In the genomic region with DNA sequence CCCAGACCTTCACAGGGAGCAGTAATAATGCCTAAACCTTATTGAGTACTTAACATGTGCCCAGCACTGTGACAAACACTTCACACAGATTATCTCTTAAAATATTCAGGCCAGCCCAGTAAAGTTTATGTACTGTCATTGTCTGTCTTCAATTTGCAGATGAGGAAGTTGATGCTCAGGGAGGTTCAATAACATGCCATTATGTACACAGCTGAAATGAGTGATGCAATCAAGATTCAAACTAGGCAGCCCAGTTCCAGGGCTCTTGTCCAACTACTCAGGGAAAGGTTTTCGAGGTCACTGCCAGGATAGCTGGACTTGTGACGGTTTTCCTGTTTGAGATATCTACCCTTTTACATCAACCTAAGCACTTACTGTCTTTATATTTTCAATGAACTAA, we compare ENCODE assay signal across 11 cellular contexts. TPM values are rescaled to one million over a fixed set of nuclear protein-coding genes. Genes with fewer than 3 reads are reported as not detected.
DNase-seq lines count a peak whose midpoint lies in the region; ATAC-seq and TF ChIP-seq lines count a peak whose summit lies in the region.
"Had no signal": no experiment of that assay in that cellular context is flagged by ENCODE, and none has a peak within 500 bp of the region (broad histone marks: within the 10 kb centered on the region; RNA-seq: fewer than 3 reads in every experiment).

No MANE protein-coding gene starts in this region.

- H3K4me1 Mint-ChIP-seq in activated T-cell treated with anti-CD3 and anti-CD28 coated beads, Interleukin-2, amount 50 U/mL, for 4 hours (ENCODE audit: low read depth), result peaks cover 2% of the 10 kb centered on the region
- H3K4me1 Mint-ChIP-seq in H9, result peaks cover 32 to 45% of the 10 kb centered on the region in 2 experiments
- H3K4me1 Mint-ChIP-seq: T-helper 17 cell had no signal

- H3K27me3 ChIP-seq in adipocyte (replicated peaks; ENCODE audit: control insufficient read depth, insufficient read depth, low read length) (no peaks in the 10 kb centered on the region), lower lobe of right lung (ENCODE audit: low read depth) (no peaks in the 10 kb centered on the region), H9 (ENCODE audit: insufficient read depth, low read length) (no peaks in the 10 kb centered on the region)
- H3K27me3 ChIP-seq: ovary had no signal

- no peak overlapping the region for H3K27ac Mint-ChIP-seq in H9

- H3K18ac ChIP-seq in H9 (ENCODE audit: insufficient read length, low read depth, low read length), result no peak overlapping the region

- H3K9me3 Mint-ChIP-seq in activated T-cell treated with anti-CD3 and anti-CD28 coated beads, Interleukin-2, amount 50 U/mL, for 4 hours, result no peaks in the 10 kb centered on the region
- no peaks in the 10 kb centered on the region for H3K9me3 Mint-ChIP-seq in H9

- no peak overlapping the region for H3T11ph ChIP-seq in H9 (ENCODE audit: low read length)

- H4K20me1 ChIP-seq in H9 (ENCODE audit: control insufficient read depth, insufficient read depth, insufficient read length), result no peaks in the 10 kb centered on the region

- H4K5ac ChIP-seq in H9 (ENCODE audit: insufficient read length, low read depth, low read length), result no peak overlapping the region

- no peak overlapping the region for H4K8ac ChIP-seq in H9 (replicated peaks; ENCODE audit: insufficient read length, low read depth, low read length)

- intact Hi-C loops in lower lobe of right lung (cut with DNase I), result no loop called here
- intact Hi-C loops in mucosa of descending colon (cut with DNase I, micrococcal nuclease), result no loop called here

- H3K9ac ChIP-seq in adipocyte (ENCODE audit: low read length), result no peak overlapping the region
- H3K9ac ChIP-seq in H9 (ENCODE audit: extremely low read depth, insufficient read length, low read length), result no peak overlapping the region

- no peak for TF ChIP-seq CTCF in lower lobe of right lung (IDR thresholded peaks at IDR 0.05)
- no peak for TF ChIP-seq CTCF in mucosa of descending colon (IDR thresholded peaks at IDR 0.05)
- TF ChIP-seq CTCF in H9 (conservative IDR thresholded peaks at IDR 0.05), result no peak

- no peak overlapping the region for H3K23ac ChIP-seq in H9 (ENCODE audit: insufficient read length, low read depth, low read length)

- H3K4me1 ChIP-seq in adipocyte (ENCODE audit: control insufficient read depth, insufficient read depth, low read length) (peaks cover 18% of the 10 kb centered on the region), lower lobe of right lung (peaks cover 53% of the 10 kb centered on the region), mucosa of descending colon (ENCODE audit: low read depth) (no peaks in the 10 kb centered on the region), H9 (ENCODE audit: insufficient read depth, low read length) (peaks cover 9% of the 10 kb centered on the region)

- no peak overlapping the region for H2BK20ac ChIP-seq in H9 (ENCODE audit: low read depth, low read length, poor library complexity, severe bottlenecking)

- H3K36me3 Mint-ChIP-seq in activated T-cell treated with anti-CD3 and anti-CD28 coated beads, Interleukin-2, amount 50 U/mL, for 4 hours (ENCODE audit: insufficient read depth), result no peaks in the 10 kb centered on the region
- no peaks in the 10 kb centered on the region for H3K36me3 Mint-ChIP-seq in H9 (ENCODE audit: insufficient read depth in 1 of 3, low read depth in 3 of 3)

- ATAC-seq in lower lobe of right lung (peak; percentile 82 to 83), mucosa of descending colon (no peak)
- ATAC-seq in activated T-cell treated with anti-CD3 and anti-CD28 coated beads, Interleukin-2, amount 50 U/mL, for 4 hours, result no peak
- ATAC-seq: T-helper 17 cell had no signal

- H3K79me1 ChIP-seq in H9 (ENCODE audit: insufficient read depth, low read depth, low read length, poor library complexity, severe bottlenecking), result no peaks in the 10 kb centered on the region

- peak; percentile 81 for DNase-seq in DMS53 treated with DMSO at 0.1 percent for 48 hours (lab: John Stamatoyannopoulos, UW; ENCODE audit: unreplicated experiment)
- DNase-seq in NCI-H2081 (lab: John Stamatoyannopoulos, UW), result peak; percentile 38 to 75
- DNase-seq in adipocyte (ENCODE audit: low read depth), result peak; percentile 69
- no peak for DNase-seq in lower lobe of right lung
- no peak for DNase-seq in mucosa of descending colon
- no peak for DNase-seq in activated CD4-positive, alpha-beta T cell treated with anti-CD3 and anti-CD28 coated beads for 1 hour
- no peak for DNase-seq in activated T-cell treated with anti-CD3 and anti-CD28 coated beads, Interleukin-2, amount 50 U/mL, for 4 hours
- DNase-seq in H9, result no peak
- DNase-seq: ovary, T-helper 17 cell had no signal

- no peak overlapping the region for H3K56ac ChIP-seq in H9 (ENCODE audit: insufficient read length, low read depth, low read length)

- no peak overlapping the region for H2AK5ac ChIP-seq in H9 (ENCODE audit: insufficient read length, low read length)

- H2BK15ac ChIP-seq in H9 (ENCODE audit: low read depth, low read length), result no peak overlapping the region

- H3K36me3 ChIP-seq in adipocyte (ENCODE audit: control insufficient read depth, insufficient read depth, low read length, severe bottlenecking) (no peaks in the 10 kb centered on the region), lower lobe of right lung (no peaks in the 10 kb centered on the region), mucosa of descending colon (ENCODE audit: low read depth) (no peaks in the 10 kb centered on the region)
- H3K36me3 ChIP-seq: ovary had no signal

- H2BK12ac ChIP-seq in H9 (ENCODE audit: insufficient read length, low read depth, low read length), result no peak overlapping the region

- H3K4me3 ChIP-seq in adipocyte (ENCODE audit: low read length), result no peak overlapping the region
- H3K4me3 ChIP-seq in lower lobe of right lung, result no peak overlapping the region
- H3K4me3 ChIP-seq in mucosa of descending colon, result no peak overlapping the region
- H3K4me3 ChIP-seq: coronary artery, ovary had no signal

- H2BK5ac ChIP-seq in H9 (ENCODE audit: insufficient read length, low read length), result no peak overlapping the region

- no peak overlapping the region for H4K91ac ChIP-seq in H9 (ENCODE audit: insufficient read length, low read depth, low read length)

- H3K4ac ChIP-seq in H9 (ENCODE audit: low read depth, low read length), result no peak overlapping the region

- WGBS in H9 (ENCODE audit: extremely low coverage, insufficient read length, low lambda C conversion rate), result no CpG with 5 or more reads among the region's 2 CpGs

- no peak overlapping the region for H3K4me2 ChIP-seq in H9 (ENCODE audit: insufficient read depth, insufficient read length, low read length)

- H3K27me3 Mint-ChIP-seq in activated T-cell treated with anti-CD3 and anti-CD28 coated beads, Interleukin-2, amount 50 U/mL, for 4 hours (ENCODE audit: low read depth), result no peaks in the 10 kb centered on the region
- peaks cover 18% of the 10 kb centered on the region for H3K27me3 Mint-ChIP-seq in H9 (ENCODE audit: low read depth)
- H3K27me3 Mint-ChIP-seq: T-helper 17 cell had no signal

- H3K79me2 ChIP-seq in H9 (ENCODE audit: insufficient read depth, low read length), result no peaks in the 10 kb centered on the region

- no peak overlapping the region for H2AFZ ChIP-seq in H9 (ENCODE audit: low read length)

- no peak overlapping the region for H3K4me3 Mint-ChIP-seq in activated T-cell treated with anti-CD3 and anti-CD28 coated beads, Interleukin-2, amount 50 U/mL, for 4 hours
- H3K4me3 Mint-ChIP-seq in H9, result no peak overlapping the region
- H3K4me3 Mint-ChIP-seq: T-helper 17 cell had no signal

- no peak overlapping the region for H2BK120ac ChIP-seq in H9 (ENCODE audit: low read depth, low read length, poor library complexity, severe bottlenecking)

- no peak overlapping the region for H3K14ac ChIP-seq in H9 (ENCODE audit: insufficient read depth, low read length)

- no peaks in the 10 kb centered on the region for H3K23me2 ChIP-seq in H9 (ENCODE audit: insufficient read length, low read depth, low read length, poor library complexity, severe bottlenecking)

- peak overlapping the region; percentile 33 for H3K27ac ChIP-seq in lower lobe of right lung
- H3K27ac ChIP-seq in H9 (ENCODE audit: insufficient read length, low read depth, low read length), result no peak overlapping the region
- H3K27ac ChIP-seq: ovary had no signal

- H3K9me3 ChIP-seq in adipocyte (ENCODE audit: control insufficient read depth, low read length) (no peaks in the 10 kb centered on the region), lower lobe of right lung (no peaks in the 10 kb centered on the region), mucosa of descending colon (no peaks in the 10 kb centered on the region), H9 (ENCODE audit: control insufficient read depth, low read depth, low read length) (no peaks in the 10 kb centered on the region)
- H3K9me3 ChIP-seq: ovary had no signal

RNA-seq across cellular contexts. Expression of gene AUTS2, which starts 56.1 kb away (rescaled TPM):
- total RNA-seq in lower lobe of right lung, result 45.7 TPM
- total RNA-seq in mucosa of descending colon, result 10 to 100 TPM; 31.2 to 67.6 (median 36.5) TPM
- total RNA-seq in activated T-cell treated with anti-CD3 and anti-CD28 coated beads, Interleukin-2, amount 50 U/mL, for 4 hours, result 1 to 10 TPM; 1.4 to 4.4 (median 2.8) TPM
- total RNA-seq in H9 (2021), result 232 and 256 TPM in 2 replicates

Comparison
In these comparisons a context has a peak if more than half of its experiments do, and no peak if none do; other contexts are left out.
1. DNase-seq: peak in DMS53 treated with DMSO at 0.1 percent for 48 hours (single experiment), NCI-H2081 (2 of 2) and adipocyte (single experiment); none in lower lobe of right lung (single experiment), mucosa of descending colon (0 of 3), activated CD4-positive, alpha-beta T cell treated with anti-CD3 and anti-CD28 coated beads for 1 hour (single experiment), activated T-cell treated with anti-CD3 and anti-CD28 coated beads, Interleukin-2, amount 50 U/mL, for 4 hours (single experiment) and H9 (single experiment).
2. ATAC-seq: peak in lower lobe of right lung (2 of 2); none in mucosa of descending colon (single experiment) and activated T-cell treated with anti-CD3 and anti-CD28 coated beads, Interleukin-2, amount 50 U/mL, for 4 hours (0 of 2).